ENCODE assay signal across 8 cellular contexts in genomic region chr1:5242850-5243249, GRCh38.
"Had no signal": no experiment of that assay in that cellular context is flagged by ENCODE, and none has a peak within 500 bp of the region (broad histone marks: within the 10 kb centered on the region; RNA-seq: fewer than 3 reads in every experiment).

No MANE protein-coding gene starts in this region.

- H3K9ac ChIP-seq: GM23248 had no signal

- H3K27ac Mint-ChIP-seq: HFFc6 had no signal

- H3K36me3 ChIP-seq: HAP-1 had no signal

- ATAC-seq: HCT116 had no signal

- H3K4me1 ChIP-seq: HAP-1 had no signal

- H3K4me3 ChIP-seq: GM23248, HAP-1 had no signal

- H2AFZ ChIP-seq: GM23248 had no signal

- H3K4me3 Mint-ChIP-seq: HFFc6 had no signal

- DNase-seq: GM23248, GOT3, H7, HFFc6, IMR-90 had no signal

- H3K27ac ChIP-seq: GM23248, HL-60 had no signal

- H3K9me3 ChIP-seq: HAP-1 had no signal
